11 cellular contexts compared by ENCODE assay signal in genomic region chr17:57869599-57870282, GRCh38. TPM values are rescaled to one million over a fixed set of nuclear protein-coding genes. Genes with fewer than 3 reads are reported as not detected.
DNase-seq lines count a peak whose midpoint lies in the region; ATAC-seq, FAIRE-seq and TF ChIP-seq lines count a peak whose summit lies in the region.
"Had no signal": no experiment of that assay in that cellular context is flagged by ENCODE, and none has a peak within 500 bp of the region (broad histone marks: within the 10 kb centered on the region; RNA-seq: fewer than 3 reads in every experiment).

No MANE protein-coding gene starts in this region.

- H3K9me3 ChIP-seq in HEK293 (ENCODE audit: control insufficient read depth, insufficient read depth, low read depth, low read length) (no peaks in the 10 kb centered on the region), keratinocyte (ENCODE audit: control insufficient read depth, low read depth, low read length) (no peaks in the 10 kb centered on the region), thyroid gland (no peaks in the 10 kb centered on the region)

- H3K79me2 ChIP-seq in keratinocyte (ENCODE audit: control insufficient read depth, insufficient read depth, low read length), result no peaks in the 10 kb centered on the region

- no peak for TF ChIP-seq POLR2A in thyroid gland (IDR thresholded peaks at IDR 0.05)

- no peak overlapping the region for H2AFZ ChIP-seq in keratinocyte (ENCODE audit: control insufficient read depth, low read length)

- POLR2A ChIA-PET in HEK293 (lab: Yijun Ruan, JAX), result interaction anchor here (0.9 to 1.4 kb wide), 3 partner anchors 10 to 124 kb away, joined by 4 to 8 read pairs (median 6); no protein-coding TSS in a partner anchor

- peaks cover 0 to 53% of the 10 kb centered on the region in 2 experiments; a peak in 2 of 3 replicates for H3K36me3 ChIP-seq in HEK293 (ENCODE audit: control insufficient read depth in 2 of 2, insufficient read depth in 1 of 2, low read length in 2 of 2)
- H3K36me3 ChIP-seq in keratinocyte (ENCODE audit: control insufficient read depth in 2 of 2, extremely low read depth in 1 of 2, insufficient read depth in 2 of 2, low read length in 2 of 2), result peaks cover 15 to 18% of the 10 kb centered on the region in 2 experiments
- peaks cover 6 to 9% of the 10 kb centered on the region in 2 donors for H3K36me3 ChIP-seq in thyroid gland

- H3K9me1 ChIP-seq in keratinocyte (ENCODE audit: control insufficient read depth, extremely low read depth, insufficient read depth, low read length), result peaks cover 2% of the 10 kb centered on the region

- ATAC-seq in HG03521 (IDR thresholded peaks at IDR 0.05; ENCODE audit: unreplicated experiment) (no peak), GM21381 (IDR thresholded peaks at IDR 0.05; ENCODE audit: unreplicated experiment) (no peak), HG03139 (IDR thresholded peaks at IDR 0.05; ENCODE audit: unreplicated experiment) (no peak)

- H3K4me2 ChIP-seq in keratinocyte (ENCODE audit: control insufficient read depth, extremely low read depth, insufficient read depth, low read depth, low read length), result peak overlapping the region; percentile 57

- TF ChIP-seq CTCF in HEK293 (tag by site-specific recombination; IDR thresholded peaks at IDR 0.05) (no peak), astrocyte of the cerebellum (IDR thresholded peaks at IDR 0.05; ENCODE audit: low read depth, low read length, missing control alignments) (no peak), keratinocyte (optimal IDR thresholded peaks at IDR 0.05 in 1 of 3, IDR thresholded peaks at IDR 0.05 in 1 of 3, conservative IDR thresholded peaks at IDR 0.05 in 1 of 3; ENCODE audit: extremely low read depth in 1 of 3, insufficient read depth in 2 of 3, low read length in 3 of 3) (no peak), thyroid gland (IDR thresholded peaks at IDR 0.05) (no peak)

- H3K4me1 ChIP-seq in HEK293 (ENCODE audit: control insufficient read depth, insufficient read depth, low read length) (peaks cover 14% of the 10 kb centered on the region), keratinocyte (ENCODE audit: control insufficient read depth, extremely low read depth, insufficient read depth, low read length) (peaks cover 52% of the 10 kb centered on the region), thyroid gland (peaks cover 7 to 30% of the 10 kb centered on the region in 2 donors)

- H4K20me1 ChIP-seq in keratinocyte (ENCODE audit: control insufficient read depth, extremely low read depth, insufficient read depth, low read length), result no peaks in the 10 kb centered on the region

- H3K27ac ChIP-seq in HEK293 (ENCODE audit: extremely low read depth, low read depth, low read length), result no peak overlapping the region
- H3K27ac ChIP-seq in keratinocyte (ENCODE audit: control insufficient read depth, insufficient read depth, low read length), result peak overlapping the region; percentile 63
- H3K27ac ChIP-seq in thyroid gland, result no peak overlapping the region

- peak; percentile 2 for DNase-seq in 8988T
- peak; percentile 53 for DNase-seq in astrocyte of the cerebellum (ENCODE audit: low read depth)
- no peak for DNase-seq in keratinocyte (ENCODE audit: low read depth, low spot score)
- no peak for DNase-seq in thyroid gland
- DNase-seq: activated T-cell treated with anti-CD3 and anti-CD28 coated beads, Interleukin-2, amount 50 U/mL, for 24 hours; endodermal cell; NCI-H1105 had no signal

- H3K27me3 ChIP-seq in keratinocyte (ENCODE audit: control insufficient read depth, extremely low read depth, insufficient read depth, low read length) (no peaks in the 10 kb centered on the region), thyroid gland (no peaks in the 10 kb centered on the region)

- in situ Hi-C loops in astrocyte of the cerebellum (cut with HindIII; ENCODE audit: low sequenced_read_pairs), result no loop called here

- dilution Hi-C loops in keratinocyte (cut with MboI; ENCODE audit: extremely low pct_ligation_motif_present, low sequenced_read_pairs), result no loop called here

- CTCF ChIA-PET in HEK293 (lab: Yijun Ruan, JAX), result interaction anchor here (0.6 to 6.8 kb wide), 9 partner anchors 10 to 130 kb away, joined by 3 to 78 read pairs (median 7); no protein-coding TSS in a partner anchor

- 91 to 94% methylated on average over 10 of the region's 10 CpGs for WGBS in thyroid gland, 2 donors

- H3K9ac ChIP-seq in keratinocyte (ENCODE audit: control insufficient read depth, extremely low read depth, insufficient read depth, low read length), result peak overlapping the region; percentile 9

- peak; percentile 93 for FAIRE-seq in keratinocyte (lab: Jason Lieb, UNC)

- H3K4me3 ChIP-seq in HEK293 (ENCODE audit: low read depth, low read length), result no peak overlapping the region
- H3K4me3 ChIP-seq in astrocyte of the cerebellum (ENCODE audit: low read depth, low read length), result no peak overlapping the region
- H3K4me3 ChIP-seq in keratinocyte (ENCODE audit: control insufficient read depth in 2 of 3, extremely low read depth in 1 of 3, insufficient read depth in 2 of 3, low read depth in 1 of 3, low read length in 3 of 3), result no peak overlapping the region
- no peak overlapping the region for H3K4me3 ChIP-seq in thyroid gland (replicated peaks in 1 of 3)

- intact Hi-C loops in thyroid gland (cut with DNase I), result loop anchor here (5.0 kb wide), 1 partner anchor 88 kb away; the partner anchor contains the start of gene CUEDC1

TF ChIP-seq in HEK293, 187 proteins besides CTCF, POLR2A, EP300 and RAD21:
- 0 out of 2 replicates have a peak, but pooled peaks have one; percentile 35 for TF ChIP-seq ZFHX2 (tag by site-specific recombination; conservative IDR thresholded peaks at IDR 0.05)
- TF ChIP-seq ATF2 (tag by site-specific recombination; IDR thresholded peaks at IDR 0.05; ENCODE audit: low read depth), result no peak
- peak; percentile 53; the same call in 1 of the 2 replicates for TF ChIP-seq ZIC2 (tag by site-specific recombination; IDR thresholded peaks at IDR 0.05)

RNA-seq across cellular contexts. Expression of gene MRPS23, which starts 19.9 kb away (rescaled TPM):
- 52.8 to 60.2 TPM (median 57.3 TPM) in 3 replicates for polyA plus RNA-seq in keratinocyte
- 45.1 TPM for polyA plus RNA-seq in keratinocyte (2011; ENCODE audit: low read depth)
- polyA plus RNA-seq in keratinocyte (2011; cell fraction: cytosol; rRNA removed), result 28.0 and 33.1 TPM in 2 replicates
- polyA plus RNA-seq in keratinocyte (2011; cell fraction: nucleus; rRNA removed), result 17.3 and 32.0 TPM in 2 replicates
- 52.4 and 69.6 TPM in 2 replicates for polyA plus RNA-seq in keratinocyte (2012; ENCODE audit: low replicate concordance)
- 16.7 to 24.3 TPM (median 24.0 TPM) in 3 replicates for polyA minus RNA-seq in keratinocyte
- 39.9 TPM for polyA minus RNA-seq in keratinocyte (2011; cell fraction: cytosol; rRNA and poly(A)+ RNA removed)
- polyA minus RNA-seq in keratinocyte (2011; cell fraction: nucleus; rRNA and poly(A)+ RNA removed), result 4.7 and 8.2 TPM in 2 replicates
- total RNA-seq in thyroid gland, result 10 to 100 TPM; 23.6 to 44.3 (median 34.8) TPM

Comparison
In these comparisons a context has a peak if more than half of its experiments do, and no peak if none do; other contexts are left out.
1. DNase-seq: peak in 8988T (single experiment) and astrocyte of the cerebellum (single experiment); none in keratinocyte (single experiment) and thyroid gland (0 of 2).